Comparison of ENCODE assay signal across 8 cellular contexts in the genomic region with DNA sequence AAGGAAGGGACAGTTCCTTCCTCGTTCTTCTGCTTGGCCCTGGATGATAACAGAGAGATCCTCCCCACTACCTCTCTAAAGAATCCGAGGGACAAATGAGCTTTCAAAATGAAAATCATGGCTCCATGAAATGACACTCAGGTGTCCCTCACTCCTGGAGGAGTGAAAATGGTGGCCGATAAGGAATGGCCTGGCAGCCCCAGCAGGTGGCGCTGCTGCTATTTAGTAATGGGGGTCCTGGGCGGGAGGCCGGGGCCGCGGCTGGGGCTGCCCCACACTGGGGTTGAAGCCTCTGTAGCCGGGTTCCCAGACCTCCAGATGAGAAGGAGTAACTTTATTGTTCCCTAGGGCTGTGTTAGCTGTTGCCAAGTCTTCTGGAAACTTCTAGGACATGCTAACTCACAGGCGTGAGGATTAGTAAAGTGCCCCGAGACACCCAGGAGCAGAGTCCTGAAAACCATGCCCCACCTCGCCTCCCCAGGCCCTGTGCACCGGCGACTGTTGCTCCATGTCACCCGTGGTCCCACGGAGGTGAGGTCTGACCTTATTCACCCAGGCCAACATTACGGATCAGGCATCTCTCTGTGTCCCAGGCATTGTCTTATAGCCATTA.
DNase-seq lines count a peak whose midpoint lies in the region; ATAC-seq and FAIRE-seq lines count a peak whose summit lies in the region.

No MANE protein-coding gene starts in this region.

- intact Hi-C loops in left colon (cut with DNase I, micrococcal nuclease): loop anchor here in 1 of 2 donors (10.0 kb wide), 3 partner anchors 98 to 498 kb away; no protein-coding TSS in a partner anchor

- peak; percentile 87 for FAIRE-seq in GM19239 (lab: Jason Lieb, UNC)

- DNase-seq in AG20443 (ENCODE audit: low spot score): peak; percentile 76
- DNase-seq in GM19239 (ENCODE audit: insufficient read length, low spot score): peak; percentile 74
- DNase-seq in NCI-H1105 (lab: John Stamatoyannopoulos, UW): peak; percentile 53
- DNase-seq in activated CD4-positive, CD25-positive, alpha-beta regulatory T cell treated with anti-CD3 and anti-CD28 coated beads, Interleukin-2, amount 50 U/mL, for 72 hours: peak; percentile 73
- DNase-seq in central memory CD4-positive, alpha-beta T cell: peak; percentile 42
- peak; percentile 50 to 78 for DNase-seq in left colon
- DNase-seq in stimulated activated CD4-positive, alpha-beta T cell treated with anti-CD3 and anti-CD28 coated beads, Interleukin-4, amount 100 ng/mL, for 24 hours: peak; percentile 67

- ATAC-seq in left colon (peak; percentile 18), GM18867 (IDR thresholded peaks at IDR 0.05; ENCODE audit: unreplicated experiment) (no peak)
